ENCODE assay signal across 18 cellular contexts in the genomic region with DNA sequence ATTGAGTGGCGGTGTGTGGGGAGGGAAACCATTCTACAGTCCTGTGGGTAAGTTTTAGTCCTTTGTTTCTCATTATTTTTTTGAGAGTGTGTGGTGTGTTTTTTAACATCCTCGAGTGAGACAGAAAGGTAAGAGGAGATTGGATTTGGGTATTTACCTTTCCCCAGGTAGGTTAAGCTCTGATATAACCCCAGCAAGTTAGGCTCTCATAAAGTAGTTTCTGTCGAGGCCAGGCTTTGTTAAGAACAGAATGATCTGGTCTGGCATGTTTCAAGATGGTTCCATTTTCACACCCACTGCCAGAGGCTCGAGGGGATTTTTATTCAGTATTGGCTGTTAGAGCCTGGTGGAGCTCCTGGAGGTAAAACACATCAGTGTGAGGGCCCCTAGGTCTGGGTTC.
A peak's percentile ranks its signal among the peaks of the same experiment; 100 is the strongest.
DNase-seq lines count a peak whose midpoint lies in the region; ATAC-seq, FAIRE-seq and TF ChIP-seq lines count a peak whose summit lies in the region.
"Had no signal": no experiment of that assay in that cellular context is flagged by ENCODE, and none has a peak within 500 bp of the region (broad histone marks: within the 10 kb centered on the region; RNA-seq: fewer than 3 reads in every experiment).

No MANE protein-coding gene starts in this region.

- H3K9ac ChIP-seq in KMS-11 (peak overlapping the region; percentile 4; the same call in 1 of the 2 replicates), GM12878 (ENCODE audit: control insufficient read depth, insufficient read depth, low read length) (no peak overlapping the region)
- H3K9ac ChIP-seq: BLaER1 treated with 17β-estradiol and CSF1 and Interleukin-3, amounts not matched to agents 10 nM and 100 nM had no signal

- TF ChIP-seq CTCF in KMS-11 (conservative IDR thresholded peaks at IDR 0.05; ENCODE audit: low read depth, low read length) (no peak), GM12878 (IDR thresholded peaks at IDR 0.05 in 2 of 3, conservative IDR thresholded peaks at IDR 0.05 in 1 of 3; ENCODE audit: control insufficient read depth in 2 of 3, extremely low read depth in 1 of 3, insufficient read depth in 1 of 3, low read depth in 3 of 3, low read length in 3 of 3) (no peak), subcutaneous adipose tissue (IDR thresholded peaks at IDR 0.05; ENCODE audit: low read depth) (peak; percentile 76)

- H3K79me2 ChIP-seq in KMS-11 (ENCODE audit: insufficient read depth, low read depth) (no peaks in the 10 kb centered on the region), GM12878 (ENCODE audit: control insufficient read depth, insufficient read depth, low read length) (no peaks in the 10 kb centered on the region)

- H3K4me3 ChIP-seq in KMS-11 (IDR thresholded peaks at IDR 0.05; ENCODE audit: insufficient read depth, low read depth, low read length), result no peak overlapping the region
- H3K4me3 ChIP-seq in GM12878, result no peak overlapping the region
- H3K4me3 ChIP-seq: A549; BLaER1 treated with 17β-estradiol and CSF1 and Interleukin-3, amounts not matched to agents 10 nM and 100 nM had no signal

- no peaks in the 10 kb centered on the region for H3K9me3 ChIP-seq in GM12878 (replicated peaks; ENCODE audit: control insufficient read depth, insufficient read depth, low read length)
- H3K9me3 ChIP-seq: A549; BLaER1 treated with 17β-estradiol and CSF1 and Interleukin-3, amounts not matched to agents 10 nM and 100 nM; Caco-2 had no signal

- RAD21 ChIA-PET in GM12878 (lab: Charles Lee; ENCODE audit: unreplicated experiment), result no interaction called here

- CTCF ChIA-PET in GM12878 (lab: Yijun Ruan, JAX), result interaction anchor here (1.0 kb wide), 1 partner anchor 20 kb away, joined by 4 read pairs; no protein-coding TSS in a partner anchor

- in situ Hi-C loops in GM12878 (cut with MboI), result no loop called here

- no peak for ATAC-seq in GM12878
- ATAC-seq: A549; CD8-positive, alpha-beta T cell had no signal

- H3K27ac ChIP-seq in KMS-11 (peak overlapping the region; percentile 51), GM12878 (ENCODE audit: control insufficient read depth, insufficient read depth) (no peak overlapping the region)
- H3K27ac ChIP-seq: 22Rv1; A549; BLaER1 treated with 17β-estradiol and CSF1 and Interleukin-3, amounts not matched to agents 10 nM and 100 nM; C4-2B had no signal

- TF ChIP-seq EP300 in GM12878 (IDR thresholded peaks at IDR 0.05; ENCODE audit: borderline replicate concordance in 1 of 2, control insufficient read depth in 1 of 2, low read depth in 2 of 2, low read length in 2 of 2), result no peak

- H3K4me2 ChIP-seq in KMS-11 (peak overlapping the region; percentile 80), GM12878 (ENCODE audit: control insufficient read depth, insufficient read depth) (no peak overlapping the region)
- H3K4me2 ChIP-seq: A549; BLaER1 treated with 17β-estradiol and CSF1 and Interleukin-3, amounts not matched to agents 10 nM and 100 nM had no signal

- H3K36me3 ChIP-seq in KMS-11 (ENCODE audit: insufficient read depth) (no peaks in the 10 kb centered on the region), GM12878 (ENCODE audit: control insufficient read depth in 2 of 2, insufficient read depth in 2 of 2, low read length in 1 of 2) (no peaks in the 10 kb centered on the region)
- H3K36me3 ChIP-seq: BLaER1 treated with 17β-estradiol and CSF1 and Interleukin-3, amounts not matched to agents 10 nM and 100 nM had no signal

- SMC1A ChIA-PET in GM12878 (lab: Charles Lee; ENCODE audit: uncharacterized antibody, unreplicated experiment), result interaction anchor here (0.6 to 0.9 kb wide), 2 partner anchors 167 to 493 kb away, joined by 3 read pairs; no protein-coding TSS in a partner anchor

- peak overlapping the region; percentile 28; the same call in 1 of the 2 replicates for H2AFZ ChIP-seq in KMS-11 (ENCODE audit: low read depth)
- H2AFZ ChIP-seq in GM12878 (ENCODE audit: control insufficient read depth, low read depth, low read length), result no peak overlapping the region

- H4K20me1 ChIP-seq in KMS-11 (ENCODE audit: insufficient read depth) (no peaks in the 10 kb centered on the region), GM12878 (ENCODE audit: control insufficient read depth, insufficient read depth) (no peaks in the 10 kb centered on the region)
- H4K20me1 ChIP-seq: BLaER1 treated with 17β-estradiol and CSF1 and Interleukin-3, amounts not matched to agents 10 nM and 100 nM had no signal

- WGBS in GM12878 (ENCODE audit: insufficient coverage, insufficient replicate concordance, low lambda C conversion rate, missing lambda C conversion rate), result 58% methylated on average over 4 of the region's 4 CpGs

- H3K27me3 ChIP-seq in KMS-11 (ENCODE audit: insufficient read depth, low read depth) (no peaks in the 10 kb centered on the region), GM12878 (replicated peaks in 1 of 2; ENCODE audit: control insufficient read depth in 2 of 2, insufficient read depth in 2 of 2, low read length in 1 of 2) (no peaks in the 10 kb centered on the region)
- H3K27me3 ChIP-seq: BLaER1 treated with 17β-estradiol and CSF1 and Interleukin-3, amounts not matched to agents 10 nM and 100 nM had no signal

- no peak for DNase-seq in GM12878 (ENCODE audit: low read depth, low spot score)
- DNase-seq in stimulated activated naive CD4-positive, alpha-beta T cell treated with Interleukin-2 at 50 U/mL for 16 hours (lab: John Stamatoyannopoulos, UW), result no peak
- DNase-seq in NCI-H146 treated with DMSO at 0.1 percent for 48 hours (lab: John Stamatoyannopoulos, UW; ENCODE audit: unreplicated experiment), result no peak
- DNase-seq: AML-193; Caco-2; Calu3; CD4-positive, alpha-beta T cell; CD8-positive, alpha-beta T cell; DMS79 treated with DMSO at 0.1 percent for 48 hours had no signal

- POLR2A ChIA-PET in GM12878 (lab: Charles Lee), result no interaction called here

- TF ChIP-seq RAD21 in GM12878 (IDR thresholded peaks at IDR 0.05; ENCODE audit: insufficient read depth, low read depth, low read length), result no peak

- H3K4me1 ChIP-seq in KMS-11 (ENCODE audit: low read depth, poor library complexity, severe bottlenecking) (peaks cover 24% of the 10 kb centered on the region), GM12878 (ENCODE audit: control insufficient read depth, insufficient read depth, low read length) (0 out of 2 replicates have a peak, but pooled peaks cover 2% of the 10 kb centered on the region)
- H3K4me1 ChIP-seq: A549; BLaER1 treated with 17β-estradiol and CSF1 and Interleukin-3, amounts not matched to agents 10 nM and 100 nM had no signal

- no peak for TF ChIP-seq POLR2A in GM12878 (IDR thresholded peaks at IDR 0.05; ENCODE audit: low read depth, low read length)

- no TSS peak for BruUV-seq in GM12878 (replicated peaks; lab: Mats Ljungman, UMichigan)

- intact Hi-C loops in GM12878 (cut with micrococcal nuclease; ENCODE audit: unreplicated experiment), result no loop called here

- FAIRE-seq in GM12878 (lab: Jason Lieb, UNC), result no peak
- FAIRE-seq: A549, D721Med, G401.6, GM12891 had no signal

TF ChIP-seq in GM12878, 131 proteins besides CTCF, POLR2A, EP300 and RAD21:
- no peak for TF ChIP-seq IRF4 (IDR thresholded peaks at IDR 0.05; ENCODE audit: low read depth, low read length)
- TF ChIP-seq NFXL1 (IDR thresholded peaks at IDR 0.05; ENCODE audit: borderline replicate concordance), result peak; percentile 55; the same call in 1 of the 2 replicates
